Comparison of ENCODE assay signal across 21 cellular contexts in genomic region chr9:88511906-88512305, GRCh38. TPM values are rescaled to one million over a fixed set of nuclear protein-coding genes. Genes with fewer than 3 reads are reported as not detected.
"Had no signal": no experiment of that assay in that cellular context is flagged by ENCODE, and none has a peak within 500 bp of the region (broad histone marks: within the 10 kb centered on the region; RNA-seq: fewer than 3 reads in every experiment).

No MANE protein-coding gene starts in this region.

- H3K4me3 ChIP-seq: K562 had no signal

- H3K4me3 Mint-ChIP-seq: IgD-negative memory B cell had no signal

- H3K9ac ChIP-seq: KMS-11, SK-N-SH had no signal

- DNase-seq: Kasumi-1, MM.1S, NCI-H1092 treated with DMSO at 0.1 percent for 48 hours, NCI-H1436, NCI-H187, NCI-H2029, NCI-H2081 treated with DMSO at 0.1 percent for 48 hours, NCI-H2171, NCI-H226, NCI-H446, NCI-H510A, NCI-H524 treated with DMSO at 0.1 percent for 48 hours, NCI-H69, NCI-H774, RPMI8226, SHP77, SK-N-SH had no signal

- H3K4me2 ChIP-seq: KMS-11, SK-N-SH had no signal

- H3K36me3 Mint-ChIP-seq: IgD-negative memory B cell had no signal

- H3K27ac ChIP-seq: KMS-11 had no signal

- H3K4me1 Mint-ChIP-seq: IgD-negative memory B cell had no signal

- ATAC-seq: K562 had no signal

- H3K27ac Mint-ChIP-seq: IgD-negative memory B cell had no signal

- H3K9me3 ChIP-seq: SK-N-SH had no signal

- H3K9me2 ChIP-seq: SK-N-SH had no signal

RNA-seq across cellular contexts. Expression of gene NXNL2, which starts 23.1 kb away (rescaled TPM):
- total RNA-seq: K562, SK-MEL-5 had no signal
- polyA plus RNA-seq: IgD-negative memory B cell had no signal
